19 cellular contexts compared by ENCODE assay signal in the genomic region with DNA sequence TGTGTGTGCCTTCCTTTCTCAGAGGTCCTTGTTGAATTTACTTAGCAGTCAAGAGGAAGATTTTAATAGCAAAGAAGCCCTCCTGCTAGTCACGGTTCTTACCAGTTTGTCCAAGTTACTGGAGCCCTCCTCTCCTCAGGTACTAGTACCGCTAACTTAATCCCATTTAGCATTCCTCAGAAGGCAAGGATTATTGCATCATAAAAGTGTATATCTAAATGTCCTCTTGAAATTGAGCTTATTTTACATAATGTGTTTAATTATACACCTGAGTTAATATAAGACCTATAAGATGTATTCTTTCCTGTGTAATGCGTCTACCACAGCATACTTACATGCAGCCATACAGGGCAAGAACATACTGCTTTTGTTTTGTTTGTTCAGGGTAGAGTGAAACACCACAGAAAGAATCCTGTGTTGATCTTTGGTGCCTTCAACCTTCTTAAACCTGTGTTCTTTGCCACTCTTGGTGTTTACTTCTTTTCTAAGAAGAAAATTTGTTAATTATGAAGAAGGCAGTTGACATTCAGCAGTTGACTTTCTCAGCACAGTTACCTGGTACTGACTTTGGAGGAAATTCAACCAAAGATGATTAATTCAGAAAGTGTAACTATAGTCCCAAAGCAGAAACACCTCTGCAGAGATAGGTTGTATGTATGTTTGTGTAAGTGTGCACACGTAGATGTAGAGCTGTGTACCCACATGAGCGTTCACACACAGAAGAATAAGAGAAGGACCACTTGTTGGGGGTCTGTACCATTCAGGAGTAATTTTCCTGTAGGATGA. TPM values are rescaled to one million over a fixed set of nuclear protein-coding genes. Genes with fewer than 3 reads are reported as not detected.
DNase-seq lines count a peak whose midpoint lies in the region; ATAC-seq lines count a peak whose summit lies in the region.
"Had no signal": no experiment of that assay in that cellular context is flagged by ENCODE, and none has a peak within 500 bp of the region (broad histone marks: within the 10 kb centered on the region; RNA-seq: fewer than 3 reads in every experiment).

No MANE protein-coding gene starts in this region.

- H3K36me3 Mint-ChIP-seq in activated T-cell treated with anti-CD3 and anti-CD28 coated beads, Interleukin-2, amount 50 U/mL, for 72 hours (ENCODE audit: insufficient read depth in 2 of 2): peaks cover 11 to 51% of the 10 kb centered on the region in 2 donors
- H3K36me3 Mint-ChIP-seq in T-helper 1 cell treated with Interleukin-12 subunit alpha and Interleukin-12 subunit beta and Interleukin-4 antibody, amounts not matched to agents 30 μg/mL and 1 μg/mL, for 36 hours (ENCODE audit: low read depth): peaks cover 59% of the 10 kb centered on the region
- peaks cover 90% of the 10 kb centered on the region for H3K36me3 Mint-ChIP-seq in activated T-helper 17 cell treated with anti-CD3 and anti-CD28 coated beads, Interleukin-2, amount 50 U/mL, for 72 hours (ENCODE audit: low read depth)

- H3K27ac Mint-ChIP-seq in activated T-cell treated with anti-CD3 and anti-CD28 coated beads, Interleukin-2, amount 50 U/mL, for 72 hours: peak overlapping the region; percentile 47
- H3K27ac Mint-ChIP-seq in T-helper 1 cell treated with Interleukin-12 subunit alpha and Interleukin-12 subunit beta and Interleukin-4 antibody, amounts not matched to agents 30 μg/mL and 1 μg/mL, for 36 hours: peak overlapping the region; percentile 8
- H3K27ac Mint-ChIP-seq in activated T-helper 17 cell treated with anti-CD3 and anti-CD28 coated beads, Interleukin-2, amount 50 U/mL, for 72 hours: peak overlapping the region; percentile 18

- no peak for DNase-seq in activated T-cell treated with anti-CD3 and anti-CD28 coated beads, Interleukin-2, amount 50 U/mL, for 72 hours
- DNase-seq in activated T-cell treated with anti-CD3 and anti-CD28 coated beads for 4 hours (no peak), DMS53 (lab: John Stamatoyannopoulos, UW) (no peak), SHP77 (lab: John Stamatoyannopoulos, UW) (no peak)
- DNase-seq in stimulated activated naive CD8-positive, alpha-beta T cell treated with anti-CD3 and anti-CD28 coated beads, Interleukin-15, Interleukin-2, amounts not matched to agents 100 U/mL and 50 U/mL, for 24 hours: no peak
- DNase-seq: ACHN, H7, Karpas-422, MG63, NCI-H1048, NCI-H1436 treated with DMSO at 0.1 percent for 48 hours, NCI-H2029, NCI-H345, NCI-H524 treated with DMSO at 0.1 percent for 48 hours, PC-3, RPMI8226, SIG-M5 had no signal

- H3K27me3 Mint-ChIP-seq in activated T-cell treated with anti-CD3 and anti-CD28 coated beads, Interleukin-2, amount 50 U/mL, for 72 hours (ENCODE audit: low read depth): no peaks in the 10 kb centered on the region
- no peaks in the 10 kb centered on the region for H3K27me3 Mint-ChIP-seq in T-helper 1 cell treated with Interleukin-12 subunit alpha and Interleukin-12 subunit beta and Interleukin-4 antibody, amounts not matched to agents 30 μg/mL and 1 μg/mL, for 36 hours (ENCODE audit: low read depth)
- no peaks in the 10 kb centered on the region for H3K27me3 Mint-ChIP-seq in activated T-helper 17 cell treated with anti-CD3 and anti-CD28 coated beads, Interleukin-2, amount 50 U/mL, for 72 hours

- peaks cover 13% of the 10 kb centered on the region for H3K4me1 Mint-ChIP-seq in activated T-cell treated with anti-CD3 and anti-CD28 coated beads, Interleukin-2, amount 50 U/mL, for 72 hours (ENCODE audit: low read depth)
- peaks cover 38% of the 10 kb centered on the region for H3K4me1 Mint-ChIP-seq in T-helper 1 cell treated with Interleukin-12 subunit alpha and Interleukin-12 subunit beta and Interleukin-4 antibody, amounts not matched to agents 30 μg/mL and 1 μg/mL, for 36 hours (ENCODE audit: low read depth)
- peaks cover 5% of the 10 kb centered on the region for H3K4me1 Mint-ChIP-seq in activated T-helper 17 cell treated with anti-CD3 and anti-CD28 coated beads, Interleukin-2, amount 50 U/mL, for 72 hours

- ATAC-seq in activated T-cell treated with anti-CD3 and anti-CD28 coated beads, Interleukin-2, amount 50 U/mL, for 72 hours (replicated peaks in 1 of 2): peak; percentile 67 to 82
- ATAC-seq in activated T-helper 17 cell treated with anti-CD3 and anti-CD28 coated beads, Interleukin-2, amount 50 U/mL, for 72 hours (replicated peaks): peak; percentile 85
- ATAC-seq in stimulated activated naive CD8-positive, alpha-beta T cell treated with anti-CD3 and anti-CD28 coated beads, Interleukin-15, Interleukin-2, amounts not matched to agents 100 U/mL and 50 U/mL, for 24 hours: peak; percentile 14
- ATAC-seq: PC-3 had no signal

- H3K9me3 Mint-ChIP-seq in activated T-cell treated with anti-CD3 and anti-CD28 coated beads, Interleukin-2, amount 50 U/mL, for 72 hours: no peaks in the 10 kb centered on the region
- H3K9me3 Mint-ChIP-seq in T-helper 1 cell treated with Interleukin-12 subunit alpha and Interleukin-12 subunit beta and Interleukin-4 antibody, amounts not matched to agents 30 μg/mL and 1 μg/mL, for 36 hours: no peaks in the 10 kb centered on the region
- no peaks in the 10 kb centered on the region for H3K9me3 Mint-ChIP-seq in activated T-helper 17 cell treated with anti-CD3 and anti-CD28 coated beads, Interleukin-2, amount 50 U/mL, for 72 hours

- peak overlapping the region in 1 of 2 donors; percentile 16 for H3K4me3 Mint-ChIP-seq in activated T-cell treated with anti-CD3 and anti-CD28 coated beads, Interleukin-2, amount 50 U/mL, for 72 hours
- H3K4me3 Mint-ChIP-seq in T-helper 1 cell treated with Interleukin-12 subunit alpha and Interleukin-12 subunit beta and Interleukin-4 antibody, amounts not matched to agents 30 μg/mL and 1 μg/mL, for 36 hours: peak overlapping the region; percentile 5
- no peak overlapping the region for H3K4me3 Mint-ChIP-seq in activated T-helper 17 cell treated with anti-CD3 and anti-CD28 coated beads, Interleukin-2, amount 50 U/mL, for 72 hours

RNA-seq across cellular contexts. Expression of a gene that starts 33.1 kb away (rescaled TPM):
- total RNA-seq in activated T-cell treated with anti-CD3 and anti-CD28 coated beads, Interleukin-2, amount 50 U/mL, for 72 hours: 10 to 100 TPM; 71.5 to 74.1 TPM
- total RNA-seq in activated T-helper 17 cell treated with anti-CD3 and anti-CD28 coated beads, Interleukin-2, amount 50 U/mL, for 72 hours: 10 to 100 TPM; 76.9 to 89.7 TPM

RNA-seq across cellular contexts. Expression of a gene that starts 57.7 kb away (rescaled TPM):
- 100 to 1,000 TPM; 179 to 195 TPM for total RNA-seq in activated T-cell treated with anti-CD3 and anti-CD28 coated beads, Interleukin-2, amount 50 U/mL, for 72 hours
- 100 to 1,000 TPM; 210 to 232 TPM for total RNA-seq in activated T-helper 17 cell treated with anti-CD3 and anti-CD28 coated beads, Interleukin-2, amount 50 U/mL, for 72 hours

Comparison
In these comparisons a context has a peak if more than half of its experiments do, and no peak if none do; other contexts are left out.
1. ATAC-seq: peak in every context shown above with its lines; median percentile 85 in activated T-helper 17 cell treated with anti-CD3 and anti-CD28 coated beads, Interleukin-2, amount 50 U/mL, for 72 hours; 74 in activated T-cell treated with anti-CD3 and anti-CD28 coated beads, Interleukin-2, amount 50 U/mL, for 72 hours; 14 in stimulated activated naive CD8-positive, alpha-beta T cell treated with anti-CD3 and anti-CD28 coated beads, Interleukin-15, Interleukin-2, amounts not matched to agents 100 U/mL and 50 U/mL, for 24 hours.